In genomic region chr14:93306844-93307243, GRCh38 we compare ENCODE assay signal across 30 cellular contexts. TPM values are rescaled to one million over a fixed set of nuclear protein-coding genes. Genes with fewer than 3 reads are reported as not detected.
"Had no signal": no experiment of that assay in that cellular context is flagged by ENCODE, and none has a peak within 500 bp of the region (broad histone marks: within the 10 kb centered on the region; RNA-seq: fewer than 3 reads in every experiment).

No MANE protein-coding gene starts in this region.

- H3K27ac Mint-ChIP-seq: endodermal cell had no signal

- ATAC-seq: heart right ventricle; left ventricle myocardium superior; lower lobe of right lung; natural killer cell; psoas muscle; right cardiac atrium; stimulated activated naive CD8-positive, alpha-beta T cell treated with anti-CD3 and anti-CD28 coated beads, Interleukin-15, amount 100 ng/mL, for 72 hours had no signal

- H3K27me3 ChIP-seq: esophagus muscularis mucosa, heart right ventricle, ovary, suprapubic skin, transverse colon, vagina had no signal

- H3K27me3 Mint-ChIP-seq: stimulated activated naive CD8-positive, alpha-beta T cell treated with anti-CD3 and anti-CD28 coated beads, Interleukin-15, amount 100 ng/mL, for 72 hours had no signal

- DNase-seq: effector CD8-positive, alpha-beta T cell; endodermal cell; foreskin melanocyte; glutamatergic neuron; heart right ventricle; hypothalamus; immature natural killer cell; left ventricle myocardium superior; lower lobe of right lung; natural killer cell; ovary; posterior cingulate gyrus; psoas muscle; right cardiac atrium; stimulated activated CD4-positive, alpha-beta T cell treated with anti-CD3 and anti-CD28 coated beads, Interleukin-15, amount 100 ng/mL, for 24 hours; stimulated activated CD4-positive, alpha-beta T cell treated with anti-CD3 and anti-CD28 coated beads, Interleukin-2, amount 100 ng/mL, for 48 hours; stimulated activated naive CD4-positive, alpha-beta T cell; stimulated activated naive CD8-positive, alpha-beta T cell treated with anti-CD3 and anti-CD28 coated beads, Interleukin-15, amount 100 ng/mL, for 72 hours; transverse colon had no signal

- H3K4me3 Mint-ChIP-seq: endodermal cell; immature natural killer cell; natural killer cell; neural crest cell; stimulated activated naive CD8-positive, alpha-beta T cell treated with anti-CD3 and anti-CD28 coated beads, Interleukin-15, amount 100 ng/mL, for 72 hours had no signal

- H3K9me3 Mint-ChIP-seq: endodermal cell; immature natural killer cell; natural killer cell; neural crest cell; stimulated activated naive CD8-positive, alpha-beta T cell treated with anti-CD3 and anti-CD28 coated beads, Interleukin-15, amount 100 ng/mL, for 72 hours had no signal

- H3K9me3 ChIP-seq: esophagus muscularis mucosa, heart right ventricle, lower lobe of right lung, ovary, psoas muscle, suprapubic skin, transverse colon, vagina had no signal

- H3K36me3 Mint-ChIP-seq: immature natural killer cell, natural killer cell had no signal

- H3K4me3 ChIP-seq: esophagus muscularis mucosa, heart right ventricle, lower lobe of right lung, ovary, psoas muscle, skin epidermis, suprapubic skin, transverse colon, vagina had no signal

- H3K27ac ChIP-seq: esophagus muscularis mucosa, heart right ventricle, lower lobe of right lung, ovary, psoas muscle, skin epidermis, suprapubic skin, transverse colon, vagina had no signal

- H3K36me3 ChIP-seq: esophagus muscularis mucosa, heart right ventricle, lower lobe of right lung, ovary, suprapubic skin, transverse colon, vagina had no signal

RNA-seq across cellular contexts. Expression of gene COX8C, which starts 40.1 kb away (rescaled TPM):
- total RNA-seq: cerebellum, endodermal cell, epithelial cell of proximal tubule, esophagus muscularis mucosa, lower lobe of right lung, mononuclear cell, natural killer cell, neural crest cell, ovary, suprapubic skin, transverse colon, ureter, vagina had no signal
- polyA plus RNA-seq: heart right ventricle, immature natural killer cell, keratinocyte, thymus had no signal
